In the genomic region with DNA sequence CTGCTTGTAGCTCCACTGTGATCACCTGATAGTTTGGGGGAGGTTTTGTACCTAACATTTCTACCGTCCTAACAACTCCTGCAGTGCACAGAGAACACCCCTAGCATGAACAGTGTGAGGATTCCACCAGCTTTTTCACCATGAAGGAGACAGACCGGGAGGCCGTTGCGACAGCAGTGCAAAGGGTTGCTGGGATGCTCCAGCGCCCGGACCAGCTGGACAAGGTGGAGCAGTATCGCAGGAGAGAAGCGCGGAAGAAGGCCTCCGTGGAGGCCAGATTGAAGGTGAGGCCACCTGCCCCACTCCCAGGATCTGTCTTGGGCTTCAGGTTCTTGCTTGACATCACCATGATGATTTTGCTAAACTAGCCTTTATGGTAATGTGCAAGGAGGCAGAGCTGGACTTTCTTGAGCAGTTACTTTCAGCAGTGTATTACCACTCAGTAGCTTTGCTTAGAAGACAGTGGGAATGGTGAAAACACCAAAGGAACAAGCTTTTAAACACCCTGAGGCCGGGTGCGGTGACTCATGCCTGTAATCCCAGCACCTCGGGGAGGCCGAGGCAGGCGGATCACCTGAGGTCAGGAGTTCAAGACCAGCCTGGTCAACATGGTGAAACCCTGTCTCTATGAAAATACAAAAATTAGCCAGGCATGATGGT, we compare ENCODE assay signal across 12 cellular contexts. TPM values are rescaled to one million over a fixed set of nuclear protein-coding genes. Genes with fewer than 3 reads are reported as not detected.
DNase-seq lines count a peak whose midpoint lies in the region; ATAC-seq, FAIRE-seq and TF ChIP-seq lines count a peak whose summit lies in the region.
"Had no signal": no experiment of that assay in that cellular context is flagged by ENCODE, and none has a peak within 500 bp of the region (broad histone marks: within the 10 kb centered on the region; RNA-seq: fewer than 3 reads in every experiment).

No MANE protein-coding gene starts in this region.

- H3K4me1 Mint-ChIP-seq in MCF 10A (ENCODE audit: insufficient read depth, unreplicated experiment) (peaks cover 21% of the 10 kb centered on the region), memory B cell (peaks cover 34% of the 10 kb centered on the region)

- no peak overlapping the region for H3K4me2 ChIP-seq in mammary epithelial cell (ENCODE audit: insufficient read depth, low read depth, low read length)
- H3K4me2 ChIP-seq: PC-9 had no signal

- H3K9me3 ChIP-seq in mammary epithelial cell (replicated peaks; ENCODE audit: insufficient read depth, low read length) (no peaks in the 10 kb centered on the region), tibial artery (no peaks in the 10 kb centered on the region)

- in situ Hi-C loops in mammary epithelial cell (cut with MboI; ENCODE audit: low sequenced_read_pairs in 2 of 2) = no loop called here

- H3K4me1 ChIP-seq in mammary epithelial cell (ENCODE audit: insufficient read depth, low read length) (peaks cover 17% of the 10 kb centered on the region), tibial artery (peaks cover 0 to 26% (median 17%) of the 10 kb centered on the region in 4 donors)

- CTCF ChIA-PET in MCF 10A (lab: Yijun Ruan, JAX) (interaction anchor here (0.6 to 3.0 kb wide), 26 partner anchors 10 to 457 kb away, joined by 3 to 15 read pairs (median 4); a partner anchor contains a TSS), mammary epithelial cell (lab: Charles Lee; ENCODE audit: low non-redundant PET) (interaction anchor here (0.9 kb wide), 1 partner anchor 721 kb away, joined by 7 read pairs; no protein-coding TSS in a partner anchor)

- FAIRE-seq in HTR-8/SVneo (lab: Jason Lieb, UNC) = no peak

- H3K27me3 ChIP-seq in mammary epithelial cell (ENCODE audit: insufficient read depth, low read length) (no peaks in the 10 kb centered on the region), HL-60 (ENCODE audit: insufficient read depth, poor library complexity, severe bottlenecking) (no peaks in the 10 kb centered on the region), tibial artery (no peaks in the 10 kb centered on the region)
- H3K27me3 ChIP-seq: stomach had no signal

- H3K79me2 ChIP-seq in mammary epithelial cell (ENCODE audit: insufficient read depth, low read length) = peaks cover 55% of the 10 kb centered on the region

- H3K9ac ChIP-seq in mammary epithelial cell (ENCODE audit: insufficient read depth, low read length) = no peak overlapping the region

- ATAC-seq in memory B cell (ENCODE audit: low read depth) = no peak
- no peak for ATAC-seq in HG03159 (IDR thresholded peaks at IDR 0.05; ENCODE audit: unreplicated experiment)
- no peak for ATAC-seq in GM19324 (IDR thresholded peaks at IDR 0.05; ENCODE audit: low FRiP score, unreplicated experiment)

- TF ChIP-seq CTCF in MCF 10A (IDR thresholded peaks at IDR 0.05; ENCODE audit: unreplicated experiment) = no peak
- no peak for TF ChIP-seq CTCF in mammary epithelial cell (conservative IDR thresholded peaks at IDR 0.05 in 1 of 2, IDR thresholded peaks at IDR 0.05 in 1 of 2; ENCODE audit: extremely low read depth in 1 of 2, insufficient read depth in 1 of 2, low read depth in 1 of 2, low read length in 2 of 2)
- TF ChIP-seq CTCF in HL-60 (IDR thresholded peaks at IDR 0.05; ENCODE audit: insufficient read depth, low read length) = no peak
- TF ChIP-seq CTCF in tibial artery (IDR thresholded peaks at IDR 0.05) = no peak

- H3K4me3 ChIP-seq in mammary epithelial cell (replicated peaks in 1 of 3; ENCODE audit: insufficient read depth in 1 of 3, low read depth in 2 of 3, low read length in 3 of 3) (no peak overlapping the region), HL-60 (replicated peaks; ENCODE audit: insufficient read depth, low read length) (no peak overlapping the region), tibial artery (no peak overlapping the region)
- H3K4me3 ChIP-seq: PC-9, stomach had no signal

- peaks cover 13% of the 10 kb centered on the region for H3K36me3 ChIP-seq in mammary epithelial cell (ENCODE audit: insufficient read depth, low read length)
- peaks cover 41 to 51% (median 47%) of the 10 kb centered on the region in 3 donors for H3K36me3 ChIP-seq in tibial artery

- no peaks in the 10 kb centered on the region for H4K20me1 ChIP-seq in mammary epithelial cell (ENCODE audit: insufficient read depth, low read length)

- intact Hi-C loops in MCF 10A (cut with micrococcal nuclease) = loop anchor here (10.0 kb wide), 1 partner anchor 459 kb away; no protein-coding TSS in a partner anchor
- intact Hi-C loops in mammary epithelial cell (cut with micrococcal nuclease) = loop anchor here (2.0 to 5.0 kb wide), 3 partner anchors 27 to 457 kb away; no protein-coding TSS in a partner anchor
- intact Hi-C loops in tibial artery (cut with DNase I; ENCODE audit: low total_unique reads) = no loop called here

- H3K36me3 Mint-ChIP-seq in MCF 10A (ENCODE audit: insufficient read depth, unreplicated experiment) (peaks cover 50% of the 10 kb centered on the region), memory B cell (peaks cover 38% of the 10 kb centered on the region)

- dilution Hi-C loops in mammary epithelial cell (cut with HindIII; ENCODE audit: low sequenced_read_pairs) = no loop called here

- H3K27ac ChIP-seq in mammary epithelial cell (ENCODE audit: insufficient read depth, low read depth, low read length) = no peak overlapping the region
- peak overlapping the region; percentile 29; the same call in 1 of the 2 replicates for H3K27ac ChIP-seq in HL-60 (replicated peaks)
- H3K27ac ChIP-seq in tibial artery = no peak overlapping the region
- H3K27ac ChIP-seq: PC-9, stomach had no signal

- H3K9me3 Mint-ChIP-seq in MCF 10A (ENCODE audit: unreplicated experiment) = no peaks in the 10 kb centered on the region
- peaks cover 4% of the 10 kb centered on the region for H3K9me3 Mint-ChIP-seq in memory B cell

- DNase-seq in MCF 10A (ENCODE audit: unreplicated experiment) (no peak), mammary epithelial cell (no peak), HL-60 (ENCODE audit: low read depth in 1 of 2, low spot score in 1 of 2) (peak in 1 of 2 experiments; percentile 27), memory B cell (ENCODE audit: low spot score in 2 of 2) (no peak), tibial artery (peak; percentile 7 to 39), HTR-8/SVneo (ENCODE audit: insufficient read length, low spot score) (no peak)
- DNase-seq: activated T-cell treated with anti-CD3 and anti-CD28 coated beads for 4 hours, PC-9, stomach had no signal

- BruUV-seq in MCF 10A (replicated peaks; lab: Mats Ljungman, UMichigan) (no TSS peak), mammary epithelial cell (replicated peaks; lab: Mats Ljungman, UMichigan) (no TSS peak)

- 94% methylated on average over 10 of the region's 15 CpGs for WGBS in mammary epithelial cell (ENCODE audit: low coverage, missing lambda C conversion rate)

- peak overlapping the region; percentile 76 for H3K27ac Mint-ChIP-seq in MCF 10A (ENCODE audit: low read depth, unreplicated experiment)
- peak overlapping the region; percentile 29 for H3K27ac Mint-ChIP-seq in memory B cell
- H3K27ac Mint-ChIP-seq: activated B cell treated with CpG ODN at 0.5 μM for 24 hours had no signal

- POLR2A ChIA-PET in MCF 10A (lab: Yijun Ruan, JAX) = interaction anchor here (0.5 to 1.9 kb wide), 7 partner anchors 13 to 1373 kb away, joined by 3 to 9 read pairs (median 4); no protein-coding TSS in a partner anchor

- H3K27me3 Mint-ChIP-seq in MCF 10A (ENCODE audit: insufficient read depth, unreplicated experiment) (no peaks in the 10 kb centered on the region), memory B cell (peaks cover 1% of the 10 kb centered on the region)
- H3K27me3 Mint-ChIP-seq: activated B cell treated with CpG ODN at 0.5 μM for 24 hours had no signal

- no peak overlapping the region for H3K4me3 Mint-ChIP-seq in MCF 10A (ENCODE audit: unreplicated experiment)
- H3K4me3 Mint-ChIP-seq in memory B cell = no peak overlapping the region
- H3K4me3 Mint-ChIP-seq: activated B cell treated with CpG ODN at 0.5 μM for 24 hours had no signal

- H2AFZ ChIP-seq in mammary epithelial cell (ENCODE audit: low read depth, low read length) = no peak overlapping the region
- H2AFZ ChIP-seq: PC-9 had no signal

RNA-seq across cellular contexts. Expression of a gene that starts 3.2 kb away (rescaled TPM):
- total RNA-seq in MCF 10A (2022) = 44.1 and 49.6 TPM in 2 replicates
- total RNA-seq in mammary epithelial cell = 10 to 100 TPM; 19.5 to 41.2 TPM
- polyA plus RNA-seq in mammary epithelial cell = 15.0 TPM
- 26.2 TPM for polyA minus RNA-seq in mammary epithelial cell

Comparison
In these comparisons a context has a peak if more than half of its experiments do, and no peak if none do; other contexts are left out.
1. DNase-seq: peak in tibial artery (2 of 2); none in MCF 10A (single experiment), mammary epithelial cell (single experiment), memory B cell (0 of 2) and HTR-8/SVneo (single experiment).